8 cellular contexts compared by ENCODE assay signal in genomic region chr14:22558221-22558913, GRCh38. TPM values are rescaled to one million over a fixed set of nuclear protein-coding genes. Genes with fewer than 3 reads are reported as not detected.
DNase-seq lines count a peak whose midpoint lies in the region; ATAC-seq and TF ChIP-seq lines count a peak whose summit lies in the region.
"Had no signal": no experiment of that assay in that cellular context is flagged by ENCODE, and none has a peak within 500 bp of the region (broad histone marks: within the 10 kb centered on the region; RNA-seq: fewer than 3 reads in every experiment).

No MANE protein-coding gene starts in this region.

- H3K4me1 ChIP-seq in Karpas-422 (ENCODE audit: low read length) (peaks cover 32% of the 10 kb centered on the region), hepatocyte (ENCODE audit: insufficient read depth) (peaks cover 39% of the 10 kb centered on the region)

- H4K20me1 ChIP-seq in Karpas-422 (ENCODE audit: insufficient read depth, low read depth, low read length) = no peaks in the 10 kb centered on the region
- no peaks in the 10 kb centered on the region for H4K20me1 ChIP-seq in hepatocyte (ENCODE audit: insufficient read depth, poor library complexity, severe bottlenecking)

- H3K9ac ChIP-seq in Karpas-422 (ENCODE audit: low read length) = peak overlapping the region; percentile 79

- TF ChIP-seq CTCF in hepatocyte (IDR thresholded peaks at IDR 0.05; ENCODE audit: poor library complexity) = no peak

- H3K36me3 ChIP-seq in Karpas-422 (ENCODE audit: insufficient read depth, low read length) (no peaks in the 10 kb centered on the region), hepatocyte (replicated peaks; ENCODE audit: insufficient read depth, low read depth) (no peaks in the 10 kb centered on the region)

- WGBS in hepatocyte (ENCODE audit: low lambda C conversion rate, missing lambda C conversion rate) = 84% methylated on average over 25 of the region's 25 CpGs

- H3K4me3 ChIP-seq in Karpas-422 (ENCODE audit: low read length) (no peak overlapping the region), hepatocyte (no peak overlapping the region)

- H3K9me3 Mint-ChIP-seq in stimulated activated memory B cell treated with anti-CD40 and anti-IgM and Interleukin-4, amounts not matched to agents 10 μg/mL and 1 μg/mL and 100 μg/mL, for 72 hours = no peaks in the 10 kb centered on the region

- peaks cover 90% of the 10 kb centered on the region for H3K4me1 Mint-ChIP-seq in stimulated activated memory B cell treated with anti-CD40 and anti-IgM and Interleukin-4, amounts not matched to agents 10 μg/mL and 1 μg/mL and 100 μg/mL, for 72 hours

- DNase-seq in Karpas-422 (no peak), hepatocyte (ENCODE audit: low spot score) (no peak), NAMALWA (ENCODE audit: low spot score) (no peak), HUDEP-2 (lab: John Stamatoyannopoulos, UW; ENCODE audit: unreplicated experiment in 76 of 76) (no peak)
- peak; percentile 91 for DNase-seq in activated CD8-positive, alpha-beta memory T cell treated with anti-CD3 and anti-CD28 coated beads, Interleukin-2, amount 50 U/mL, for 48 hours
- DNase-seq: foreskin melanocyte had no signal

- H3K4me3 Mint-ChIP-seq in stimulated activated memory B cell treated with anti-CD40 and anti-IgM and Interleukin-4, amounts not matched to agents 10 μg/mL and 1 μg/mL and 100 μg/mL, for 72 hours = peak overlapping the region; percentile 38

- H3K9me3 ChIP-seq in Karpas-422 (ENCODE audit: low read length) (no peaks in the 10 kb centered on the region), hepatocyte (ENCODE audit: low read depth) (no peaks in the 10 kb centered on the region)

- H3K27ac Mint-ChIP-seq in stimulated activated memory B cell treated with anti-CD40 and anti-IgM and Interleukin-4, amounts not matched to agents 10 μg/mL and 1 μg/mL and 100 μg/mL, for 72 hours = peak overlapping the region; percentile 98

- H3K9me2 ChIP-seq in Karpas-422 (replicated peaks; ENCODE audit: insufficient read depth, low read length) = no peaks in the 10 kb centered on the region
- no peaks in the 10 kb centered on the region for H3K9me2 ChIP-seq in hepatocyte (replicated peaks; ENCODE audit: insufficient read depth)

- H3K36me3 Mint-ChIP-seq in stimulated activated memory B cell treated with anti-CD40 and anti-IgM and Interleukin-4, amounts not matched to agents 10 μg/mL and 1 μg/mL and 100 μg/mL, for 72 hours = peaks cover 6% of the 10 kb centered on the region

- H3K27ac ChIP-seq in Karpas-422 (ENCODE audit: low read length) = no peak overlapping the region
- H3K27ac ChIP-seq in hepatocyte = peak overlapping the region; percentile 86

- no peaks in the 10 kb centered on the region for H3K79me2 ChIP-seq in Karpas-422 (ENCODE audit: low read length)
- no peaks in the 10 kb centered on the region for H3K79me2 ChIP-seq in hepatocyte

- H2AFZ ChIP-seq in Karpas-422 (ENCODE audit: low read length) (peak overlapping the region; percentile 93; the same call in 1 of the 2 replicates), hepatocyte (no peak overlapping the region)

- ATAC-seq in stimulated activated memory B cell treated with anti-CD40 and anti-IgM and Interleukin-4, amounts not matched to agents 10 μg/mL and 1 μg/mL and 100 μg/mL, for 72 hours = no peak
- ATAC-seq in GM19463 (IDR thresholded peaks at IDR 0.05; ENCODE audit: unreplicated experiment) = no peak

- peak overlapping the region; percentile 84 for H3K4me2 ChIP-seq in Karpas-422 (ENCODE audit: low read depth, low read length, poor library complexity, severe bottlenecking)
- H3K4me2 ChIP-seq in hepatocyte = no peak overlapping the region

- H3K27me3 ChIP-seq in Karpas-422 (ENCODE audit: low read length) (no peaks in the 10 kb centered on the region), hepatocyte (no peaks in the 10 kb centered on the region)

- no peaks in the 10 kb centered on the region for H3K27me3 Mint-ChIP-seq in stimulated activated memory B cell treated with anti-CD40 and anti-IgM and Interleukin-4, amounts not matched to agents 10 μg/mL and 1 μg/mL and 100 μg/mL, for 72 hours

RNA-seq across cellular contexts. Expression of gene DAD1, which starts 30.7 kb away (rescaled TPM):
- 163 and 459 TPM in 2 replicates for total RNA-seq in Karpas-422 (2014; rRNA removed; shearing (Covaris generic); ENCODE audit: low replicate concordance)
- total RNA-seq in hepatocyte = 327 and 358 TPM in 2 replicates
- polyA plus RNA-seq in hepatocyte = 441 and 463 TPM in 2 replicates

RNA-seq across cellular contexts. Expression of gene ABHD4, which starts 39.7 kb away (rescaled TPM):
- total RNA-seq in Karpas-422 (2014; rRNA removed; shearing (Covaris generic); ENCODE audit: low replicate concordance) = 3.8 and 6.1 TPM in 2 replicates
- 30.7 and 33.9 TPM in 2 replicates for total RNA-seq in hepatocyte
- polyA plus RNA-seq in hepatocyte = 43.3 and 49.8 TPM in 2 replicates
